In the genomic region with DNA sequence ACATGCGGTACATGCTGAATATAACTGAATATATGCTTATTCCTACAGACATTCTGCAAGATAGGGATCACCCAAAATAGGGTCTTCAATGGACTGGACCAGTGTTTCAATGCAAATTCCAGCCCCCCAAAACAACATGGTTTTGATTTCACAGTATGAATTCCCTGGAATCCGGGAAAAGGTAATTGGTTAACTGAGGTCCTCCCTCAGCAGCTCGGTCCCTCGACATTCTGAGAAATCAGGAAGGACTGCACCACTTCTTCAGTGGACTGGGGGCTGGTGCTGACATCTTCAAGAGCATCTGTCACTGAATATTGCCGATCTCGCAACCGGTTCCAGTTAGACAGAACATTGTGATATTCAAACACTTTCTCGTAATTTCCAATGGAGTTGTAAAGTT, we compare ENCODE assay signal across 17 cellular contexts. TPM values are rescaled to one million over a fixed set of nuclear protein-coding genes. Genes with fewer than 3 reads are reported as not detected.
A peak's percentile ranks its signal among the peaks of the same experiment; 100 is the strongest.
DNase-seq lines count a peak whose midpoint lies in the region; ATAC-seq, FAIRE-seq and TF ChIP-seq lines count a peak whose summit lies in the region.
"Had no signal": no experiment of that assay in that cellular context is flagged by ENCODE, and none has a peak within 500 bp of the region (broad histone marks: within the 10 kb centered on the region; RNA-seq: fewer than 3 reads in every experiment).

No MANE protein-coding gene starts in this region.

- peaks cover 10 to 26% of the 10 kb centered on the region in 2 experiments; a peak in 3 of 4 replicates for H3K36me3 ChIP-seq in HCT116 (ENCODE audit: control insufficient read depth in 1 of 2, insufficient read depth in 2 of 2, low read length in 2 of 2)
- peaks cover 26% of the 10 kb centered on the region for H3K36me3 ChIP-seq in PC-3 (ENCODE audit: low read depth, low read length)

- no peak for TF ChIP-seq POLR2A in HCT116 (IDR thresholded peaks at IDR 0.05; ENCODE audit: borderline replicate concordance, extremely low read depth, insufficient read depth, insufficient read length)

- no peak for DNase-seq in HCT116 (ENCODE audit: low read depth, low spot score)
- no peak for DNase-seq in PC-3
- no peak for DNase-seq in nephron progenitor cell
- no peak for DNase-seq in urothelium cell line (ENCODE audit: low spot score)
- DNase-seq in DMS79 (lab: John Stamatoyannopoulos, UW): no peak
- DNase-seq in NCI-H1436 (lab: John Stamatoyannopoulos, UW): no peak
- DNase-seq: Calu3; CD4-positive, alpha-beta memory T cell; COR-L47; DMS53; DND-41; GOT3; H7; HCEC 1CT had no signal

- H3K4me1 ChIP-seq in HCT116 (ENCODE audit: control insufficient read depth in 1 of 2, insufficient read depth in 2 of 2, low read length in 2 of 2) (peaks cover 0 to 4% of the 10 kb centered on the region in 2 experiments; a peak in 1 of 4 replicates), PC-3 (ENCODE audit: insufficient read depth, low read length) (no peaks in the 10 kb centered on the region)

- peak; percentile 63 for FAIRE-seq in urothelium cell line (lab: Jason Lieb, UNC)

- H3K4me1 Mint-ChIP-seq in nephron progenitor cell: no peaks in the 10 kb centered on the region
- H3K4me1 Mint-ChIP-seq: CD4-positive, alpha-beta memory T cell had no signal

- no peak overlapping the region for H3K4me2 ChIP-seq in HCT116 (ENCODE audit: low read length)
- H3K4me2 ChIP-seq in PC-3 (ENCODE audit: low read length): no peak overlapping the region

- BruUV-seq in HCT116 (replicated peaks; lab: Mats Ljungman, UMichigan) (TSS peak; percentile 26), PC-3 (replicated peaks; lab: Mats Ljungman, UMichigan) (TSS peak; percentile 7)

- H2AFZ ChIP-seq in HCT116 (ENCODE audit: low read depth, low read length, poor library complexity, severe bottlenecking) (no peak overlapping the region), PC-3 (ENCODE audit: low read length) (no peak overlapping the region)

- CTCF ChIA-PET in HCT116 (lab: Charles Lee): no interaction called here
- CTCF ChIA-PET in PC-3 (lab: Charles Lee): no interaction called here

- H3K79me2 ChIP-seq in HCT116 (ENCODE audit: insufficient read depth, low read length) (no peaks in the 10 kb centered on the region), PC-3 (ENCODE audit: low read length) (no peaks in the 10 kb centered on the region)

- H3K4me3 Mint-ChIP-seq in nephron progenitor cell: no peak overlapping the region
- H3K4me3 Mint-ChIP-seq: CD4-positive, alpha-beta memory T cell had no signal

- no peaks in the 10 kb centered on the region for H3K27me3 ChIP-seq in HCT116 (ENCODE audit: insufficient read depth, low read length)
- H3K27me3 ChIP-seq in PC-3 (ENCODE audit: low read length): no peaks in the 10 kb centered on the region

- no peaks in the 10 kb centered on the region for H3F3A ChIP-seq in PC-3 (ENCODE audit: low read length, unreplicated experiment)

- H3K9me3 ChIP-seq in HCT116 (ENCODE audit: control insufficient read depth in 1 of 2, insufficient read depth in 1 of 2, low read depth in 1 of 2, low read length in 2 of 2): no peaks in the 10 kb centered on the region
- no peaks in the 10 kb centered on the region for H3K9me3 ChIP-seq in PC-3 (ENCODE audit: low read length)

- ATAC-seq in HCT116: no peak
- ATAC-seq in PC-3: no peak
- no peak for ATAC-seq in HG03108 (IDR thresholded peaks at IDR 0.05; ENCODE audit: unreplicated experiment)

- no peaks in the 10 kb centered on the region for H3K27me3 Mint-ChIP-seq in nephron progenitor cell (ENCODE audit: low read depth, poor library complexity)
- H3K27me3 Mint-ChIP-seq: CD4-positive, alpha-beta memory T cell had no signal

- no peak overlapping the region for H3K9ac ChIP-seq in HCT116 (ENCODE audit: low read length)
- H3K9ac ChIP-seq in PC-3 (ENCODE audit: low read length): no peak overlapping the region

- no peak overlapping the region for H3K4me3 ChIP-seq in HCT116 (replicated peaks in 1 of 2; ENCODE audit: low read depth in 1 of 2, low read length in 2 of 2)
- H3K4me3 ChIP-seq in PC-3 (ENCODE audit: low read length): no peak overlapping the region

- intact Hi-C loops in HCT116 (cut with micrococcal nuclease): no loop called here
- intact Hi-C loops in PC-3 (cut with micrococcal nuclease): no loop called here

- H3K36me3 Mint-ChIP-seq in nephron progenitor cell (ENCODE audit: low read depth): peaks cover 41% of the 10 kb centered on the region

- POLR2A ChIA-PET in HCT116 (lab: Charles Lee) (no interaction called here), PC-3 (lab: Charles Lee; ENCODE audit: unreplicated experiment) (no interaction called here)

- RAD21 ChIA-PET in HCT116 (lab: Charles Lee; ENCODE audit: low non-redundant PET in 1 of 2, low total read pairs in 2 of 2, uncharacterized antibody in 2 of 2, unreplicated experiment in 2 of 2): no interaction called here

- no peak for TF ChIP-seq CTCF in HCT116 (IDR thresholded peaks at IDR 0.05 in 2 of 3, conservative IDR thresholded peaks at IDR 0.05 in 1 of 3; ENCODE audit: borderline replicate concordance in 1 of 3, insufficient read depth in 1 of 3, low read depth in 2 of 3, low read length in 2 of 3)
- no peak for TF ChIP-seq CTCF in PC-3 (conservative IDR thresholded peaks at IDR 0.05; ENCODE audit: low read depth, low read length)
- no peak for TF ChIP-seq CTCF in nephron progenitor cell (IDR thresholded peaks at IDR 0.05)

- H3K27ac Mint-ChIP-seq in nephron progenitor cell: peak overlapping the region; percentile 38
- H3K27ac Mint-ChIP-seq: CD4-positive, alpha-beta memory T cell had no signal

- H3K9me3 Mint-ChIP-seq in nephron progenitor cell: no peaks in the 10 kb centered on the region
- H3K9me3 Mint-ChIP-seq: CD4-positive, alpha-beta memory T cell had no signal

- H3K27ac ChIP-seq in HCT116 (ENCODE audit: low read depth, low read length) (no peak overlapping the region), PC-3 (ENCODE audit: low read length) (no peak overlapping the region)

- H3K9me2 ChIP-seq in HCT116 (ENCODE audit: insufficient read depth) (no peaks in the 10 kb centered on the region), PC-3 (replicated peaks; ENCODE audit: low read length) (no peaks in the 10 kb centered on the region)

- H4K20me1 ChIP-seq in HCT116 (ENCODE audit: insufficient read depth): no peaks in the 10 kb centered on the region
- no peaks in the 10 kb centered on the region for H4K20me1 ChIP-seq in PC-3 (ENCODE audit: low read length)

- no peak for TF ChIP-seq RAD21 in HCT116 (IDR thresholded peaks at IDR 0.05; ENCODE audit: low read depth)

TF ChIP-seq in HCT116, 20 proteins besides CTCF, POLR2A, EP300 and RAD21 (continues in another document):
- TF ChIP-seq ZFX (IDR thresholded peaks at IDR 0.05) (no peak), JUND (IDR thresholded peaks at IDR 0.05) (no peak), CEBPB (IDR thresholded peaks at IDR 0.05; ENCODE audit: low read depth) (no peak), ELF1 (IDR thresholded peaks at IDR 0.05; ENCODE audit: borderline replicate concordance, low read depth) (no peak), EGR1 (IDR thresholded peaks at IDR 0.05; ENCODE audit: low read depth) (no peak), POLR2AphosphoS5 (IDR thresholded peaks at IDR 0.05; ENCODE audit: low read depth, low read length) (no peak), REST (IDR thresholded peaks at IDR 0.05; ENCODE audit: low read depth) (no peak), CBX3 (IDR thresholded peaks at IDR 0.05; ENCODE audit: low read depth) (no peak), FOSL1 (IDR thresholded peaks at IDR 0.05; ENCODE audit: low read depth) (no peak), SP1 (IDR thresholded peaks at IDR 0.05; ENCODE audit: low read depth) (no peak)
- TF ChIP-seq, protein P1, sequence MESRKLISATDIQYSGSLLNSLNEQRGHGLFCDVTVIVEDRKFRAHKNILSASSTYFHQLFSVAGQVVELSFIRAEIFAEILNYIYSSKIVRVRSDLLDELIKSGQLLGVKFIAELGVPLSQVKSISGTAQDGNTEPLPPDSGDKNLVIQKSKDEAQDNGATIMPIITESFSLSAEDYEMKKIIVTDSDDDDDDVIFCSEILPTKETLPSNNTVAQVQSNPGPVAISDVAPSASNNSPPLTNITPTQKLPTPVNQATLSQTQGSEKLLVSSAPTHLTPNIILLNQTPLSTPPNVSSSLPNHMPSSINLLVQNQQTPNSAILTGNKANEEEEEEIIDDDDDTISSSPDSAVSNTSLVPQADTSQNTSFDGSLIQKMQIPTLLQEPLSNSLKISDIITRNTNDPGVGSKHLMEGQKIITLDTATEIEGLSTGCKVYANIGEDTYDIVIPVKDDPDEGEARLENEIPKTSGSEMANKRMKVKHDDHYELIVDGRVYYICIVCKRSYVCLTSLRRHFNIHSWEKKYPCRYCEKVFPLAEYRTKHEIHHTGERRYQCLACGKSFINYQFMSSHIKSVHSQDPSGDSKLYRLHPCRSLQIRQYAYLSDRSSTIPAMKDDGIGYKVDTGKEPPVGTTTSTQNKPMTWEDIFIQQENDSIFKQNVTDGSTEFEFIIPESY (IDR thresholded peaks at IDR 0.05; ENCODE audit: extremely low read depth, insufficient replicate concordance, low read length): no peak

RNA-seq across cellular contexts. Expression of gene CHCT1, which starts 25.1 kb away (rescaled TPM):
- total RNA-seq in HCT116 (2021; ENCODE audit: unreplicated experiment) (not detected), PC-3 (2014; rRNA removed) (not detected in 2 replicates)
- polyA plus RNA-seq in HCT116 (2012): not detected in 2 replicates
- total RNA-seq: A172; Calu3; CD4-positive, alpha-beta memory T cell; H7 had no signal
- polyA plus RNA-seq: BJ had no signal

RNA-seq across cellular contexts. Expression of gene USP32, which starts 55.4 kb away (rescaled TPM):
- total RNA-seq in HCT116 (2021; ENCODE audit: unreplicated experiment) (67.0 TPM), PC-3 (2014; rRNA removed) (34.0 and 34.1 TPM in 2 replicates)
- polyA plus RNA-seq in HCT116 (2012): 35.6 and 36.1 TPM in 2 replicates
